27 cellular contexts compared by ENCODE assay signal in the genomic region with DNA sequence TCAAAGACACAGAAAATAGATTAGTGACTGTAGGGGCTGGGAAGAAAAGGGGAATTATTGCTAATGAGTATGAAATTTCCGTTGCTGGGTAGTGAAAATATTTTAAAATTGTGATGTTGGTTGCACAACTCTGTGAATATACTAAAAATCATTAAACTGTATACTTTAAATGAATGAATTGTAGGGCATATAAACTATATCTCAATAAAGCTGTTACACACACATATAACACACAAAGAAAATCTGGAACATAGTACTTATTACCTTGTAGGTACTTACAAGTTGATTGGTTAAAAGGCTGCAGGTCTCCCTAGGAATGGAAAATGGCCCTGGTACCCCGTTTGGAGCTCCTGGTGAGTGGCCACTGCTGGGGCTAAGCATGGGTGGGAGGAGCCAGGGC. TPM values are rescaled to one million over a fixed set of nuclear protein-coding genes. Genes with fewer than 3 reads are reported as not detected.
"Had no signal": no experiment of that assay in that cellular context is flagged by ENCODE, and none has a peak within 500 bp of the region (broad histone marks: within the 10 kb centered on the region; RNA-seq: fewer than 3 reads in every experiment).

No MANE protein-coding gene starts in this region.

- H3K27ac ChIP-seq: brain microvascular endothelial cell, coronary artery, dorsolateral prefrontal cortex, foreskin keratinocyte, gastrocnemius medialis, heart left ventricle, WERI-Rb-1 had no signal

- H3K4me3 ChIP-seq: coronary artery, dorsolateral prefrontal cortex, esophagus muscularis mucosa, gastrocnemius medialis, heart left ventricle had no signal

- H3K27me3 ChIP-seq: brain microvascular endothelial cell, dorsolateral prefrontal cortex, esophagus muscularis mucosa, foreskin keratinocyte, gastrocnemius medialis, heart left ventricle had no signal

- H3K36me3 ChIP-seq: brain microvascular endothelial cell, esophagus muscularis mucosa, gastrocnemius medialis, heart left ventricle, WERI-Rb-1 had no signal

- H3K9me3 ChIP-seq: esophagus muscularis mucosa, gastrocnemius medialis had no signal

- ATAC-seq: activated CD4-positive, CD25-positive, alpha-beta regulatory T cell treated with anti-CD3 and anti-CD28 coated beads, Interleukin-2, amount 50 U/mL, for 24 hours; activated T-cell treated with anti-CD3 and anti-CD28 coated beads, Interleukin-2, amount 50 U/mL, for 4 hours; activated T-helper 17 cell treated with anti-CD3 and anti-CD28 coated beads, Interleukin-2, amount 50 U/mL, for 72 hours; foreskin keratinocyte; gastrocnemius medialis; heart left ventricle; T-helper 17 cell had no signal

- DNase-seq: activated B cell treated with CpG ODN at 0.5 μM for 24 hours; activated CD4-positive, alpha-beta memory T cell treated with anti-CD3 and anti-CD28 coated beads, Interleukin-2, amount 10 ng/mL, durations not matched to agents 7 days and 5 days; activated CD4-positive, alpha-beta T cell treated with anti-CD3 and anti-CD28 coated beads for 48 hours; activated effector memory CD4-positive, alpha-beta T cell treated with Interleukin-2 at 50 U/mL for 16 hours; activated gamma-delta T cell treated with Interleukin-2 at 50 U/mL for 16 hours; activated naive CD4-positive, alpha-beta T cell treated with anti-CD3 and anti-CD28 coated beads, Interleukin-2, amount 50 U/mL, for 16 hours; activated naive CD4-positive, alpha-beta T cell treated with Interleukin-2 at 50 U/mL for 16 hours; activated T-cell treated with anti-CD3 and anti-CD28 coated beads, Interleukin-2, amount 50 U/mL, for 4 hours; amniotic stem cell; anterior cingulate cortex; brain microvascular endothelial cell; dorsolateral prefrontal cortex; effector memory CD4-positive, alpha-beta T cell; endodermal cell; erythroblast; foreskin keratinocyte; gastrocnemius medialis; glutamatergic neuron; heart left ventricle; T-helper 1 cell; T-helper 17 cell; T1000; WERI-Rb-1 had no signal

RNA-seq across cellular contexts. Expression of a gene that starts 59.9 kb away (rescaled TPM):
- total RNA-seq: activated B cell treated with CpG ODN at 0.5 μM for 24 hours had no signal
